In the genomic region with DNA sequence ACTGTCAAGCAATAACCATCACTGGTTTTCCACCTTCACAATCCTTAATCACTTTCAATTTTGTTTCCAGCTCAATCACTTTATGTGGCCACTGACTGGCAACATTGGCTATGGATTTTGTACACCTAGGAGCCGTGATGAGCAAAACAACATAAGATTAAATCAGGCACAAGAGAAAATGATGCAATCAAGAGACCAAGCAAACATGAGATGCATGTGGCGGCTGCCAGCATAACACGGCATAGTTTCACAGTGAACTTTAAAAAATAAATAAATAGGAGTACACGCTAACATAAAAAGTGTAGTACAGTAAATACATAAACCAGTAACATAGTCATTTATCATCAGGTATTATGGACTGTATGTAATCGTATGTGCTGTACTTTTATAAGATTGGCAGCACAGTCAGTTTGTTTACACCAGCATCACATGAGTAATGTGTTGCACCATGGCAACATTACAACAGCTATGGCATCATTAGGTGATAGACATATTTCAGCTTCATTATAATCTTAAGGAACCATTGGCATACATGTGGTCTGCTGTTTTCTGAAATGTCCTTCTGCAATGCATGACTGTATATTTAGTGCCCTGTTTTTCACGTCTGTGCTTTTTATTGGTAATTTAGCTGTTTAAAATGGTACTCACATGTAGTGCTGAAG, we compare ENCODE assay signal across 26 cellular contexts.
DNase-seq lines count a peak whose midpoint lies in the region; ATAC-seq, FAIRE-seq and TF ChIP-seq lines count a peak whose summit lies in the region.
"Had no signal": no experiment of that assay in that cellular context is flagged by ENCODE, and none has a peak within 500 bp of the region (broad histone marks: within the 10 kb centered on the region; RNA-seq: fewer than 3 reads in every experiment).

No MANE protein-coding gene starts in this region.

- POLR2A ChIA-PET in K562 (lab: Yijun Ruan, JAX): interaction anchor here (0.7 kb wide), 1 partner anchor 13 kb away, joined by 3 read pairs; no protein-coding TSS in a partner anchor

- BruUV-seq in K562 (replicated peaks; lab: Mats Ljungman, UMichigan): no TSS peak

- H3K4me3 ChIP-seq in K562 (no peak overlapping the region), neutrophil (ENCODE audit: low read depth in 1 of 2, low read length in 1 of 2) (no peak overlapping the region)
- H3K4me3 ChIP-seq: A549, GM23248, PC-9, SJCRH30 had no signal

- no peak overlapping the region for H3K4me2 ChIP-seq in K562 (ENCODE audit: insufficient read depth, low read length)
- H3K4me2 ChIP-seq: A549, PC-9 had no signal

- TF ChIP-seq CTCF in C4-2B (conservative IDR thresholded peaks at IDR 0.05) (no peak), K562 (IDR thresholded peaks at IDR 0.05 in 2 of 3, conservative IDR thresholded peaks at IDR 0.05 in 1 of 3; ENCODE audit: insufficient read depth in 2 of 3, low read depth in 1 of 3, low read length in 3 of 3) (no peak), neutrophil (IDR thresholded peaks at IDR 0.05) (no peak)

- FAIRE-seq in HTR-8/SVneo (lab: Jason Lieb, UNC): peak; percentile 49
- FAIRE-seq in K562 (lab: Jason Lieb, UNC): no peak
- FAIRE-seq: A549, GM18507 had no signal

- under 1% methylated on average over 6 of the region's 6 CpGs for WGBS in K562 (ENCODE audit: insufficient coverage, low coverage, missing lambda C conversion rate)

- H3K27me3 ChIP-seq in K562 (ENCODE audit: control insufficient read depth in 2 of 2, insufficient read depth in 2 of 2, low read length in 2 of 2) (peaks cover 2 to 19% of the 10 kb centered on the region in 2 experiments; a peak in 4 of 5 replicates), neutrophil (no peaks in the 10 kb centered on the region)

- no peak for ATAC-seq in K562
- ATAC-seq: A549; CD8-positive, alpha-beta T cell; Right ventricle myocardium inferior; SK-N-SH treated with all-trans-retinoic acid at 6 μM for 48 hours had no signal

- H3K79me2 ChIP-seq in K562 (ENCODE audit: control insufficient read depth, insufficient read depth, low read length): no peaks in the 10 kb centered on the region

- H2AFZ ChIP-seq in K562 (ENCODE audit: low read depth, low read length): no peak overlapping the region
- H2AFZ ChIP-seq: GM23248, PC-9 had no signal

- CTCF ChIA-PET in K562 (lab: Yijun Ruan, JAX; ENCODE audit: low intra/inter-chr PET ratio): no interaction called here

- TF ChIP-seq POLR2A in K562 (conservative IDR thresholded peaks at IDR 0.05): no peak

- in situ Hi-C loops in K562 (cut with MboI): no loop called here

- DNase-seq in HTR-8/SVneo (ENCODE audit: insufficient read length, low spot score) (no peak), K562 (ENCODE audit: extremely low read depth in 1 of 4, low spot score in 3 of 4) (no peak), NCI-H146 (lab: John Stamatoyannopoulos, UW) (no peak), HK-2 (ENCODE audit: unreplicated experiment) (no peak), NCI-H2227 treated with DMSO at 0.1 percent for 48 hours (lab: John Stamatoyannopoulos, UW) (no peak)
- DNase-seq: C1 segment of cervical spinal cord; Caco-2; CD8-positive, alpha-beta T cell; GM23248; H9; KG1; NCI-H1092; NCI-H1417 treated with DMSO at 0.1 percent for 48 hours; NCI-H187 treated with DMSO at 0.1 percent for 48 hours; NCI-H2171 treated with DMSO at 0.1 percent for 48 hours; NCI-H524; NCI-H82; NK-92 treated with Interleukin-12 subunit alpha and Interleukin-12 subunit beta, amount 100 ng/mL, for 24 hours; PC-9; SJCRH30 had no signal

- H3K4me1 ChIP-seq in K562 (replicated peaks in 1 of 2; ENCODE audit: control insufficient read depth in 2 of 2, insufficient read depth in 2 of 2, low read length in 2 of 2) (no peaks in the 10 kb centered on the region), neutrophil (ENCODE audit: control insufficient read depth in 1 of 2, insufficient read depth in 1 of 2, low read depth in 1 of 2, low read length in 1 of 2) (peaks cover 25 to 27% of the 10 kb centered on the region in 2 experiments)
- H3K4me1 ChIP-seq: Caco-2, SJCRH30 had no signal

- H3K27ac ChIP-seq in C4-2B (peak overlapping the region; percentile 62), K562 (ENCODE audit: extremely low read depth, low read depth, low read length) (no peak overlapping the region), neutrophil (peak overlapping the region; percentile 75)
- H3K27ac ChIP-seq: A549, GM23248, PC-9, SJCRH30 had no signal

- H3K36me3 ChIP-seq in K562 (ENCODE audit: control insufficient read depth, insufficient read depth, low read length) (no peaks in the 10 kb centered on the region), neutrophil (no peaks in the 10 kb centered on the region)
- H3K36me3 ChIP-seq: SJCRH30 had no signal

- no peaks in the 10 kb centered on the region for H3K9me3 ChIP-seq in K562 (replicated peaks; ENCODE audit: control insufficient read depth, insufficient read depth, low read depth, low read length)
- H3K9me3 ChIP-seq in neutrophil: no peaks in the 10 kb centered on the region
- H3K9me3 ChIP-seq: A549, Caco-2 had no signal

- no peaks in the 10 kb centered on the region for H4K20me1 ChIP-seq in K562 (replicated peaks; ENCODE audit: control insufficient read depth, insufficient read depth, low read length)

- intact Hi-C loops in K562 (cut with micrococcal nuclease): no loop called here

- TF ChIP-seq RAD21 in K562 (CRISPR knock-in tag; conservative IDR thresholded peaks at IDR 0.05 in 1 of 2, IDR thresholded peaks at IDR 0.05 in 1 of 2): no peak

- H3K9ac ChIP-seq in K562 (ENCODE audit: insufficient read depth in 1 of 2, low read depth in 2 of 2, low read length in 2 of 2): no peak overlapping the region
- H3K9ac ChIP-seq: GM23248 had no signal

- no peaks in the 10 kb centered on the region for H3K9me1 ChIP-seq in K562 (ENCODE audit: control insufficient read depth, insufficient read depth, low read length)

- no peak for TF ChIP-seq EP300 in K562 (IDR thresholded peaks at IDR 0.05; ENCODE audit: low read length)

TF ChIP-seq in K562, 482 proteins besides CTCF, POLR2A, EP300 and RAD21 (continues in another document):
- TF ChIP-seq ZNF507 (tag; conservative IDR thresholded peaks at IDR 0.05) (no peak), ZNF253 (CRISPR knock-in tag; conservative IDR thresholded peaks at IDR 0.05) (no peak), SAFB (IDR thresholded peaks at IDR 0.05; ENCODE audit: borderline replicate concordance, low read depth, low read length) (no peak), CHD2 (IDR thresholded peaks at IDR 0.05; ENCODE audit: low read depth, low read length) (no peak), ASH1L (IDR thresholded peaks at IDR 0.05; ENCODE audit: borderline replicate concordance, low read depth, partially characterized antibody) (no peak), ZNF445 (CRISPR knock-in tag; IDR thresholded peaks at IDR 0.05; ENCODE audit: low read depth) (no peak), ZSCAN32 (CRISPR knock-in tag; IDR thresholded peaks at IDR 0.05) (0 out of 2 replicates have a peak, but pooled peaks have one; percentile 27)
- TF ChIP-seq, protein P1, sequence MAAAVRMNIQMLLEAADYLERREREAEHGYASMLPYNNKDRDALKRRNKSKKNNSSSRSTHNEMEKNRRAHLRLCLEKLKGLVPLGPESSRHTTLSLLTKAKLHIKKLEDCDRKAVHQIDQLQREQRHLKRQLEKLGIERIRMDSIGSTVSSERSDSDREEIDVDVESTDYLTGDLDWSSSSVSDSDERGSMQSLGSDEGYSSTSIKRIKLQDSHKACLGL (CRISPR knock-in tag; IDR thresholded peaks at IDR 0.05; ENCODE audit: borderline replicate concordance, poor library complexity, severe bottlenecking): no peak
